ENCODE assay signal across 9 cellular contexts in genomic region chr12:93879476-93880376, GRCh38.
DNase-seq lines count a peak whose midpoint lies in the region; ATAC-seq and TF ChIP-seq lines count a peak whose summit lies in the region.
"Had no signal": no experiment of that assay in that cellular context is flagged by ENCODE, and none has a peak within 500 bp of the region (broad histone marks: within the 10 kb centered on the region; RNA-seq: fewer than 3 reads in every experiment).

No MANE protein-coding gene starts in this region.

- H3K27ac ChIP-seq in effector memory CD4-positive, alpha-beta T cell (ENCODE audit: insufficient read depth, low read length, poor library complexity, severe bottlenecking) = no peak overlapping the region
- H3K27ac ChIP-seq in mesendoderm (ENCODE audit: low read depth, low read length) = no peak overlapping the region

- H2AK5ac ChIP-seq in mesendoderm (ENCODE audit: low read length) = no peak overlapping the region

- no peaks in the 10 kb centered on the region for H3K36me3 ChIP-seq in effector memory CD4-positive, alpha-beta T cell (ENCODE audit: control insufficient read depth, insufficient read depth, low read length)
- no peaks in the 10 kb centered on the region for H3K36me3 ChIP-seq in mesendoderm (ENCODE audit: control insufficient read depth, insufficient read depth, low read length)

- H3K79me2 ChIP-seq in mesendoderm (ENCODE audit: control insufficient read depth, insufficient read depth, low read length) = no peaks in the 10 kb centered on the region

- TF ChIP-seq CTCF in fibroblast of villous mesenchyme (IDR thresholded peaks at IDR 0.05; ENCODE audit: insufficient read depth, low read depth, low read length) = no peak

- DNase-seq in GM04504 (ENCODE audit: low read depth) (peak; percentile 75), NCI-H446 treated with DMSO at 0.1 percent for 48 hours (lab: John Stamatoyannopoulos, UW) (peak; percentile 87), fibroblast of villous mesenchyme (ENCODE audit: low read depth) (peak; percentile 64), sciatic nerve (ENCODE audit: low spot score) (no peak), mesendoderm (no peak)
- no peak for DNase-seq in stimulated activated CD4-positive, alpha-beta T cell treated with anti-CD3 and anti-CD28 coated beads, Interleukin-1b, Interleukin-23, amount 100 ng/mL, for 48 hours
- no peak for DNase-seq in effector memory CD4-positive, alpha-beta T cell
- DNase-seq: activated T-cell treated with anti-CD3 and anti-CD28 coated beads, Interleukin-2, amount 50 U/mL, for 72 hours; NCI-H1092 had no signal

- no peak overlapping the region for H4K8ac ChIP-seq in mesendoderm (ENCODE audit: low read depth, low read length)

- WGBS in mesendoderm (ENCODE audit: extremely low coverage, insufficient coverage, low lambda C conversion rate) = no CpG with 5 or more reads among the region's 6 CpGs

- H3K4ac ChIP-seq in mesendoderm (ENCODE audit: low read depth, low read length) = no peak overlapping the region

- no peaks in the 10 kb centered on the region for H3K4me1 ChIP-seq in effector memory CD4-positive, alpha-beta T cell (ENCODE audit: control insufficient read depth, insufficient read depth, low read length, poor library complexity, severe bottlenecking)
- H3K4me1 ChIP-seq in mesendoderm (ENCODE audit: control insufficient read depth, low read depth, low read length) = peaks cover 4% of the 10 kb centered on the region

- H3K4me3 ChIP-seq in fibroblast of villous mesenchyme (ENCODE audit: low read depth, low read length) = no peak overlapping the region
- H3K4me3 ChIP-seq in effector memory CD4-positive, alpha-beta T cell (ENCODE audit: insufficient read depth, low read depth, low read length, poor library complexity, severe bottlenecking) = no peak overlapping the region
- H3K4me3 ChIP-seq in mesendoderm (ENCODE audit: low read length) = no peak overlapping the region

- H3K27me3 ChIP-seq in effector memory CD4-positive, alpha-beta T cell (replicated peaks; ENCODE audit: control insufficient read depth, insufficient read depth, low read length, poor library complexity, severe bottlenecking) = no peaks in the 10 kb centered on the region
- no peaks in the 10 kb centered on the region for H3K27me3 ChIP-seq in mesendoderm (ENCODE audit: insufficient read depth, low read length, poor library complexity)

- H3K4me2 ChIP-seq in mesendoderm (ENCODE audit: low read length) = no peak overlapping the region

- no peak overlapping the region for H4K5ac ChIP-seq in mesendoderm (ENCODE audit: low read length)

- H3K79me1 ChIP-seq in mesendoderm (ENCODE audit: low read length) = no peaks in the 10 kb centered on the region

- intact Hi-C loops in sciatic nerve (cut with DNase I) = no loop called here

- no peak overlapping the region for H2BK5ac ChIP-seq in mesendoderm (ENCODE audit: low read length)

- ATAC-seq in sciatic nerve = peak; percentile 20

- H3K23ac ChIP-seq in mesendoderm (ENCODE audit: low read length) = no peak overlapping the region

- no peak overlapping the region for H2BK120ac ChIP-seq in mesendoderm (ENCODE audit: low read depth, low read length)

- no peak overlapping the region for H3K56ac ChIP-seq in mesendoderm (ENCODE audit: low read length)

- no peak overlapping the region for H2BK15ac ChIP-seq in mesendoderm (replicated peaks; ENCODE audit: low read depth)

- H3K18ac ChIP-seq in mesendoderm (ENCODE audit: low read length) = no peak overlapping the region

- H3K9ac ChIP-seq in mesendoderm (ENCODE audit: low read length) = no peak overlapping the region

- H3K9me3 ChIP-seq in effector memory CD4-positive, alpha-beta T cell (ENCODE audit: control insufficient read depth, low read length) = peaks cover 3% of the 10 kb centered on the region

Comparison
In these comparisons a context has a peak if more than half of its experiments do, and no peak if none do; other contexts are left out.
1. DNase-seq: peak in GM04504 (single experiment), NCI-H446 treated with DMSO at 0.1 percent for 48 hours (single experiment) and fibroblast of villous mesenchyme (single experiment); none in sciatic nerve (single experiment), stimulated activated CD4-positive, alpha-beta T cell treated with anti-CD3 and anti-CD28 coated beads, Interleukin-1b, Interleukin-23, amount 100 ng/mL, for 48 hours (single experiment), effector memory CD4-positive, alpha-beta T cell (0 of 3) and mesendoderm (single experiment).